In genomic region chr13:81458211-81458610, GRCh38 we compare ENCODE assay signal across 17 cellular contexts.
DNase-seq lines count a peak whose midpoint lies in the region; ATAC-seq and TF ChIP-seq lines count a peak whose summit lies in the region.
"Had no signal": no experiment of that assay in that cellular context is flagged by ENCODE, and none has a peak within 500 bp of the region (broad histone marks: within the 10 kb centered on the region; RNA-seq: fewer than 3 reads in every experiment).

No MANE protein-coding gene starts in this region.

- H3K9me3 ChIP-seq in mammary epithelial cell (replicated peaks; ENCODE audit: insufficient read depth, low read length) (no peaks in the 10 kb centered on the region), neuron (ENCODE audit: low read length) (no peaks in the 10 kb centered on the region), suprapubic skin (no peaks in the 10 kb centered on the region)
- H3K9me3 ChIP-seq: A549, HAP-1 had no signal

- H4K20me1 ChIP-seq in mammary epithelial cell (ENCODE audit: insufficient read depth, low read length) = no peaks in the 10 kb centered on the region

- TF ChIP-seq CTCF in MCF 10A (IDR thresholded peaks at IDR 0.05; ENCODE audit: unreplicated experiment) = no peak
- TF ChIP-seq CTCF in mammary epithelial cell (conservative IDR thresholded peaks at IDR 0.05 in 1 of 2, IDR thresholded peaks at IDR 0.05 in 1 of 2; ENCODE audit: extremely low read depth in 1 of 2, insufficient read depth in 1 of 2, low read depth in 1 of 2, low read length in 2 of 2) = no peak
- TF ChIP-seq CTCF in suprapubic skin (IDR thresholded peaks at IDR 0.05) = no peak
- no peak for TF ChIP-seq CTCF in HFFc6 (IDR thresholded peaks at IDR 0.05)

- H3K4me3 ChIP-seq in mammary epithelial cell (replicated peaks in 1 of 3; ENCODE audit: insufficient read depth in 1 of 3, low read depth in 2 of 3, low read length in 3 of 3) (no peak overlapping the region), neuron (ENCODE audit: low read length) (no peak overlapping the region), suprapubic skin (no peak overlapping the region)
- H3K4me3 ChIP-seq: A549, HAP-1 had no signal

- H3K4me1 ChIP-seq in mammary epithelial cell (ENCODE audit: insufficient read depth, low read length) (no peaks in the 10 kb centered on the region), neuron (ENCODE audit: insufficient read depth, low read length) (peaks cover 8% of the 10 kb centered on the region), suprapubic skin (no peaks in the 10 kb centered on the region)
- H3K4me1 ChIP-seq: A549, HAP-1 had no signal

- dilution Hi-C loops in mammary epithelial cell (cut with HindIII; ENCODE audit: low sequenced_read_pairs) = no loop called here

- CTCF ChIA-PET in MCF 10A (lab: Yijun Ruan, JAX) (interaction anchor here (1.9 kb wide), 1 partner anchor 14 kb away, joined by 5 read pairs; no protein-coding TSS in a partner anchor), mammary epithelial cell (lab: Charles Lee; ENCODE audit: low non-redundant PET) (no interaction called here)

- no peak overlapping the region for H3K4me2 ChIP-seq in mammary epithelial cell (ENCODE audit: insufficient read depth, low read depth, low read length)
- H3K4me2 ChIP-seq: A549 had no signal

- DNase-seq in MCF 10A (ENCODE audit: unreplicated experiment) (no peak), mammary epithelial cell (no peak), kidney tubule cell (ENCODE audit: low spot score) (peak; percentile 13), suprapubic skin (ENCODE audit: low spot score in 2 of 2) (no peak), HFFc6 (no peak)
- DNase-seq: AML-193; Calu3; CD4-positive, alpha-beta memory T cell; DMS79 treated with DMSO at 0.1 percent for 48 hours; GF-D8 had no signal

- POLR2A ChIA-PET in MCF 10A (lab: Yijun Ruan, JAX) = no interaction called here

- H3K27me3 Mint-ChIP-seq in MCF 10A (ENCODE audit: insufficient read depth, unreplicated experiment) (no peaks in the 10 kb centered on the region), HFFc6 (ENCODE audit: insufficient read depth) (no peaks in the 10 kb centered on the region; the same call in 1 of the 2 replicates)
- H3K27me3 Mint-ChIP-seq: CD4-positive, alpha-beta memory T cell had no signal

- intact Hi-C loops in MCF 10A (cut with micrococcal nuclease) = no loop called here
- intact Hi-C loops in mammary epithelial cell (cut with micrococcal nuclease) = no loop called here

- H3K27ac ChIP-seq in mammary epithelial cell (ENCODE audit: insufficient read depth, low read depth, low read length) = no peak overlapping the region
- no peak overlapping the region for H3K27ac ChIP-seq in suprapubic skin
- H3K27ac ChIP-seq: 22Rv1, A549, HL-60 had no signal

- TF ChIP-seq EP300 in suprapubic skin (IDR thresholded peaks at IDR 0.05) = no peak

- H3K4me1 Mint-ChIP-seq in MCF 10A (ENCODE audit: insufficient read depth, unreplicated experiment) = peaks cover 6% of the 10 kb centered on the region
- no peaks in the 10 kb centered on the region for H3K4me1 Mint-ChIP-seq in HFFc6 (ENCODE audit: low read depth)
- H3K4me1 Mint-ChIP-seq: CD14-positive monocyte; CD4-positive, alpha-beta memory T cell had no signal

- no peak for ATAC-seq in HG02763 (IDR thresholded peaks at IDR 0.05; ENCODE audit: unreplicated experiment)
- ATAC-seq: A549 had no signal

- in situ Hi-C loops in mammary epithelial cell (cut with MboI; ENCODE audit: low sequenced_read_pairs in 2 of 2) = no loop called here

- H3K27ac Mint-ChIP-seq in MCF 10A (ENCODE audit: low read depth, unreplicated experiment) = peak overlapping the region; percentile 6
- no peak overlapping the region for H3K27ac Mint-ChIP-seq in HFFc6
- H3K27ac Mint-ChIP-seq: CD4-positive, alpha-beta memory T cell had no signal

- H3K9ac ChIP-seq in mammary epithelial cell (ENCODE audit: insufficient read depth, low read length) = no peak overlapping the region

- H3K36me3 Mint-ChIP-seq in MCF 10A (ENCODE audit: insufficient read depth, unreplicated experiment) (no peaks in the 10 kb centered on the region), HFFc6 (ENCODE audit: low read depth) (no peaks in the 10 kb centered on the region; the same call in 1 of the 2 replicates)
- H3K36me3 Mint-ChIP-seq: CD14-positive monocyte; CD4-positive, alpha-beta memory T cell had no signal

- H3K27me3 ChIP-seq in mammary epithelial cell (ENCODE audit: insufficient read depth, low read length) (no peaks in the 10 kb centered on the region), neuron (ENCODE audit: insufficient read depth, low read length) (no peaks in the 10 kb centered on the region), suprapubic skin (no peaks in the 10 kb centered on the region)

- no TSS peak for BruUV-seq in MCF 10A (replicated peaks; lab: Mats Ljungman, UMichigan)
- no TSS peak for BruUV-seq in mammary epithelial cell (replicated peaks; lab: Mats Ljungman, UMichigan)

- no peaks in the 10 kb centered on the region for H3K36me3 ChIP-seq in mammary epithelial cell (ENCODE audit: insufficient read depth, low read length)
- no peaks in the 10 kb centered on the region for H3K36me3 ChIP-seq in neuron (ENCODE audit: insufficient read depth, low read length)
- H3K36me3 ChIP-seq in suprapubic skin = no peaks in the 10 kb centered on the region
- H3K36me3 ChIP-seq: HAP-1 had no signal

- WGBS in mammary epithelial cell (ENCODE audit: low coverage, missing lambda C conversion rate) = 77% methylated on average over 4 of the region's 4 CpGs
- WGBS in suprapubic skin = 64% methylated on average over 4 of the region's 4 CpGs

- H3K9me3 Mint-ChIP-seq in MCF 10A (ENCODE audit: unreplicated experiment) = no peaks in the 10 kb centered on the region
- H3K9me3 Mint-ChIP-seq in HFFc6 = peaks cover 37% of the 10 kb centered on the region

- TF ChIP-seq POLR2A in suprapubic skin (IDR thresholded peaks at IDR 0.05) = no peak

- H3K79me2 ChIP-seq in mammary epithelial cell (ENCODE audit: insufficient read depth, low read length) = no peaks in the 10 kb centered on the region

- H3K4me3 Mint-ChIP-seq in MCF 10A (ENCODE audit: unreplicated experiment) (no peak overlapping the region), HFFc6 (no peak overlapping the region)
- H3K4me3 Mint-ChIP-seq: CD14-positive monocyte; CD4-positive, alpha-beta memory T cell had no signal

- H2AFZ ChIP-seq in mammary epithelial cell (ENCODE audit: low read depth, low read length) = no peak overlapping the region
- peak overlapping the region; percentile 42 for H2AFZ ChIP-seq in neuron (ENCODE audit: low read depth, low read length)
